Comparison of ENCODE assay signal across 9 cellular contexts in the genomic region with DNA sequence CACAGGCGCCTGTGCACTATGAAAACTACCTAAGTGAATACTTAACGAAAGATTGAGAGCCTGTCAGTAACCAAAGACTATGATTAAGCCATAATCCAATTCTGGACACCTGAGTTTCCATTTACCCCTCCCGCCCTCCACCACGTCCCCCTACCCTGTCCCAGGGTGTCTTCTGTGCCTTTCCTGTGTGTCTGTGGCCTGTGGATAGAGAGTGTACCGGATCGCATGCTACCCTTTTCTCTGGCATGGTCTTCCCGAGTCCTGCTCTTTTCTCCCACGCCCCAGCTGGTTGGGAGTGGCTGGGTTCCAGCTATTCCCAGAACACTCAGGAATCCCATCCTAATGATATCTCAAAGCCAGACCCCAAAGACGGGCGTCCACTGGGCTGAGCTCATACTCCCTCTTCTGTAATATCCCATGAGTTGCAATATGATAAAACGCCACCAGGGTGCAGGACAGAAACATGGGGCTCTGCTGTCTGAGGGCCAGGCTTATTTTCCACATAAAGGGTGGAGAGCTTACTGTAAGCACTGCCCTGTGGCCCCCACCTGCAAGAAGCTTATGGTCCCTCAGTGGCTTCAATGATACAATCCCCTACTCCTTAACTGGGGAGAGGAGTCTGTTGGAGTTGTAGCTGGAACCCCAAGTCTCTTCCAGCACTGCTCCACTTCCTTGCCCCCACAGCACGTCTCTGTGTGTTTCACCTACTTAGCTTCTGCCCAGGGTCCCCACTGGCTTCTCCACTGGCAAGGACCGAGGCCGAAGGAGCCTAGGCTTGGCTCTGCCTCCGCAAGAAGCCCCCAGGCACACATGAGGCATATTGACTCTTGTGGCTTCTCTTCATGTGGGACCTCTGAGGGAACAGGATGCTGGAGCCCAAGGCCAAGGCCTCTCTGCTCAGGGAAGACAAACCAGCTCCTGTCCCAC. TPM values are rescaled to one million over a fixed set of nuclear protein-coding genes. Genes with fewer than 3 reads are reported as not detected.
DNase-seq lines count a peak whose midpoint lies in the region; ATAC-seq and TF ChIP-seq lines count a peak whose summit lies in the region.
"Had no signal": no experiment of that assay in that cellular context is flagged by ENCODE, and none has a peak within 500 bp of the region (broad histone marks: within the 10 kb centered on the region; RNA-seq: fewer than 3 reads in every experiment).

No MANE protein-coding gene starts in this region.

- intact Hi-C loops in left ventricle myocardium superior (cut with micrococcal nuclease), result no loop called here

- peak; percentile 73 for ATAC-seq in GM18511 (IDR thresholded peaks at IDR 0.05; ENCODE audit: unreplicated experiment)
- peak; percentile 77 for ATAC-seq in activated naive CD8-positive, alpha-beta T cell treated with anti-CD3 and anti-CD28 coated beads, Interleukin-2, amount 50 U/mL, for 24 hours
- peak; percentile 67 for ATAC-seq in left ventricle myocardium superior
- ATAC-seq in HG02981 (IDR thresholded peaks at IDR 0.05; ENCODE audit: unreplicated experiment), result no peak

- no peaks in the 10 kb centered on the region for H3K36me3 Mint-ChIP-seq in activated naive CD8-positive, alpha-beta T cell treated with anti-CD3 and anti-CD28 coated beads, Interleukin-2, amount 50 U/mL, for 24 hours (ENCODE audit: low read depth)

- H3K4me2 ChIP-seq in BLaER1, result peak overlapping the region; percentile 88

- no peaks in the 10 kb centered on the region for H3K36me3 ChIP-seq in BLaER1

- peaks cover 53% of the 10 kb centered on the region for H3K4me1 ChIP-seq in BLaER1

- H3K27me3 ChIP-seq in BLaER1, result peaks cover 46% of the 10 kb centered on the region

- H3K9ac ChIP-seq in BLaER1, result 0 out of 2 replicates have a peak overlapping the region, but pooled peaks have one; percentile 28

- H3K27ac Mint-ChIP-seq in activated naive CD8-positive, alpha-beta T cell treated with anti-CD3 and anti-CD28 coated beads, Interleukin-2, amount 50 U/mL, for 24 hours, result no peak overlapping the region

- H4K20me1 ChIP-seq in BLaER1, result peaks cover 32% of the 10 kb centered on the region

- H3K4me3 Mint-ChIP-seq in activated naive CD8-positive, alpha-beta T cell treated with anti-CD3 and anti-CD28 coated beads, Interleukin-2, amount 50 U/mL, for 24 hours, result no peak overlapping the region

- no peaks in the 10 kb centered on the region for H3K9me3 ChIP-seq in BLaER1

- H3K27me3 Mint-ChIP-seq in activated naive CD8-positive, alpha-beta T cell treated with anti-CD3 and anti-CD28 coated beads, Interleukin-2, amount 50 U/mL, for 24 hours, result peaks cover 45% of the 10 kb centered on the region

- no peaks in the 10 kb centered on the region for H3K9me3 Mint-ChIP-seq in activated naive CD8-positive, alpha-beta T cell treated with anti-CD3 and anti-CD28 coated beads, Interleukin-2, amount 50 U/mL, for 24 hours

- peak overlapping the region; percentile 55 for H3K27ac ChIP-seq in BLaER1

- DNase-seq in OCI-M2 (lab: John Stamatoyannopoulos, UW; ENCODE audit: unreplicated experiment) (peak; percentile 17), left ventricle myocardium superior (peak; percentile 37), skeletal muscle cell (ENCODE audit: low read depth) (peak; percentile 4)
- DNase-seq in activated naive CD8-positive, alpha-beta T cell treated with anti-CD3 and anti-CD28 coated beads, Interleukin-2, amount 50 U/mL, for 24 hours, result peak; percentile 51

- no peak overlapping the region for H3K4me3 ChIP-seq in BLaER1
- H3K4me3 ChIP-seq in skeletal muscle cell (ENCODE audit: low read depth, low read length), result no peak overlapping the region

- peaks cover 14% of the 10 kb centered on the region for H3K4me1 Mint-ChIP-seq in activated naive CD8-positive, alpha-beta T cell treated with anti-CD3 and anti-CD28 coated beads, Interleukin-2, amount 50 U/mL, for 24 hours

- TF ChIP-seq EP300 in Ishikawa (IDR thresholded peaks at IDR 0.05; ENCODE audit: borderline replicate concordance), result no peak

- TF ChIP-seq RAD21 in Ishikawa (IDR thresholded peaks at IDR 0.05; ENCODE audit: low read depth), result peak; percentile 65

TF ChIP-seq in Ishikawa, 13 proteins besides CTCF, POLR2A, EP300 and RAD21:
- TF ChIP-seq FOXM1 (IDR thresholded peaks at IDR 0.05; ENCODE audit: borderline replicate concordance, low read depth), result no peak

RNA-seq across cellular contexts. Expression of a gene that starts 17.6 kb away (rescaled TPM):
- not detected for total RNA-seq in left ventricle myocardium superior
- total RNA-seq: mononuclear cell had no signal

RNA-seq across cellular contexts. Expression of a gene that starts 24.2 kb away (rescaled TPM):
- not detected for total RNA-seq in left ventricle myocardium superior
- total RNA-seq: mononuclear cell had no signal

RNA-seq across cellular contexts. Expression of a gene that starts 53.7 kb away (rescaled TPM):
- 17.2 TPM for total RNA-seq in left ventricle myocardium superior
